1 cellular context compared by ENCODE assay signal in the genomic region with DNA sequence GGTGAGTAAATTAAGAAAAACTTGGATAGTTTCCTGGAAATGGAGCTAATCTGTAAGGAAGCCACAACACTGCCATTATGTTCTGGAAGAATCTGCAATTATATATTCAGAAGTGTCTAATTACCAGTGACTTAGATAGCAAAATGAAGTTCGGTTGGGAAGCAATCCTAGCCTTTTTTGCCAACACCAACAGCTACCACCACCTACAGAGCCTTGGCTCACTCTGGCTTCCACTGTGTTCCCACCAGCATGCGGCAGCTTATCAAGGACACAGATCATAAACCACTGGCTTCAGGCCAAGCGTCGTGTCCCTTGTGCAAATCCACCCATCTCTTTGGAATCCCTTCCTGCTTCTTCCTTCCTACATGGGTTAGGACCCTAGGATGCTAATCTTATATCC.
TF ChIP-seq lines count a peak whose summit lies in the region.

No MANE protein-coding gene starts in this region.

TF ChIP-seq in HepG2, 621 proteins besides CTCF, POLR2A, EP300 and RAD21 (continued from another document):
- TF ChIP-seq, protein P1, sequence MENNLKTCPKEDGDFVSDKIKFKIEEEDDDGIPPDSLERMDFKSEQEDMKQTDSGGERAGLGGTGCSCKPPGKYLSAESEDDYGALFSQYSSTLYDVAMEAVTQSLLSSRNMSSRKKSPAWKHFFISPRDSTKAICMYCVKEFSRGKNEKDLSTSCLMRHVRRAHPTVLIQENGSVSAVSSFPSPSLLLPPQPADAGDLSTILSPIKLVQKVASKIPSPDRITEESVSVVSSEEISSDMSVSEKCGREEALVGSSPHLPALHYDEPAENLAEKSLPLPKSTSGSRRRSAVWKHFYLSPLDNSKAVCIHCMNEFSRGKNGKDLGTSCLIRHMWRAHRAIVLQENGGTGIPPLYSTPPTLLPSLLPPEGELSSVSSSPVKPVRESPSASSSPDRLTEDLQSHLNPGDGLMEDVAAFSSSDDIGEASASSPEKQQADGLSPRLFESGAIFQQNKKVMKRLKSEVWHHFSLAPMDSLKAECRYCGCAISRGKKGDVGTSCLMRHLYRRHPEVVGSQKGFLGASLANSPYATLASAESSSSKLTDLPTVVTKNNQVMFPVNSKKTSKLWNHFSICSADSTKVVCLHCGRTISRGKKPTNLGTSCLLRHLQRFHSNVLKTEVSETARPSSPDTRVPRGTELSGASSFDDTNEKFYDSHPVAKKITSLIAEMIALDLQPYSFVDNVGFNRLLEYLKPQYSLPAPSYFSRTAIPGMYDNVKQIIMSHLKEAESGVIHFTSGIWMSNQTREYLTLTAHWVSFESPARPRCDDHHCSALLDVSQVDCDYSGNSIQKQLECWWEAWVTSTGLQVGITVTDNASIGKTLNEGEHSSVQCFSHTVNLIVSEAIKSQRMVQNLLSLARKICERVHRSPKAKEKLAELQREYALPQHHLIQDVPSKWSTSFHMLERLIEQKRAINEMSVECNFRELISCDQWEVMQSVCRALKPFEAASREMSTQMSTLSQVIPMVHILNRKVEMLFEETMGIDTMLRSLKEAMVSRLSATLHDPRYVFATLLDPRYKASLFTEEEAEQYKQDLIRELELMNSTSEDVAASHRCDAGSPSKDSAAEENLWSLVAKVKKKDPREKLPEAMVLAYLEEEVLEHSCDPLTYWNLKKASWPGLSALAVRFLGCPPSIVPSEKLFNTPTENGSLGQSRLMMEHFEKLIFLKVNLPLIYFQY (CRISPR knock-in tag; IDR thresholded peaks at IDR 0.05; ENCODE audit: borderline replicate concordance): no peak
- TF ChIP-seq ZNF720 (CRISPR knock-in tag; IDR thresholded peaks at IDR 0.05): no peak
- no peak for TF ChIP-seq ZSCAN30 (CRISPR knock-in tag; IDR thresholded peaks at IDR 0.05)
- TF ChIP-seq, protein P2, sequence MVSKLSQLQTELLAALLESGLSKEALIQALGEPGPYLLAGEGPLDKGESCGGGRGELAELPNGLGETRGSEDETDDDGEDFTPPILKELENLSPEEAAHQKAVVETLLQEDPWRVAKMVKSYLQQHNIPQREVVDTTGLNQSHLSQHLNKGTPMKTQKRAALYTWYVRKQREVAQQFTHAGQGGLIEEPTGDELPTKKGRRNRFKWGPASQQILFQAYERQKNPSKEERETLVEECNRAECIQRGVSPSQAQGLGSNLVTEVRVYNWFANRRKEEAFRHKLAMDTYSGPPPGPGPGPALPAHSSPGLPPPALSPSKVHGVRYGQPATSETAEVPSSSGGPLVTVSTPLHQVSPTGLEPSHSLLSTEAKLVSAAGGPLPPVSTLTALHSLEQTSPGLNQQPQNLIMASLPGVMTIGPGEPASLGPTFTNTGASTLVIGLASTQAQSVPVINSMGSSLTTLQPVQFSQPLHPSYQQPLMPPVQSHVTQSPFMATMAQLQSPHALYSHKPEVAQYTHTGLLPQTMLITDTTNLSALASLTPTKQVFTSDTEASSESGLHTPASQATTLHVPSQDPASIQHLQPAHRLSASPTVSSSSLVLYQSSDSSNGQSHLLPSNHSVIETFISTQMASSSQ (IDR thresholded peaks at IDR 0.05; ENCODE audit: low read depth): no peak
- TF ChIP-seq, protein P2 (CRISPR knock-in tag; IDR thresholded peaks at IDR 0.05; ENCODE audit: borderline replicate concordance): no peak
- no peak for TF ChIP-seq ZFX (CRISPR knock-in tag; IDR thresholded peaks at IDR 0.05; ENCODE audit: low read depth)
